8 cellular contexts compared by ENCODE assay signal in the genomic region with DNA sequence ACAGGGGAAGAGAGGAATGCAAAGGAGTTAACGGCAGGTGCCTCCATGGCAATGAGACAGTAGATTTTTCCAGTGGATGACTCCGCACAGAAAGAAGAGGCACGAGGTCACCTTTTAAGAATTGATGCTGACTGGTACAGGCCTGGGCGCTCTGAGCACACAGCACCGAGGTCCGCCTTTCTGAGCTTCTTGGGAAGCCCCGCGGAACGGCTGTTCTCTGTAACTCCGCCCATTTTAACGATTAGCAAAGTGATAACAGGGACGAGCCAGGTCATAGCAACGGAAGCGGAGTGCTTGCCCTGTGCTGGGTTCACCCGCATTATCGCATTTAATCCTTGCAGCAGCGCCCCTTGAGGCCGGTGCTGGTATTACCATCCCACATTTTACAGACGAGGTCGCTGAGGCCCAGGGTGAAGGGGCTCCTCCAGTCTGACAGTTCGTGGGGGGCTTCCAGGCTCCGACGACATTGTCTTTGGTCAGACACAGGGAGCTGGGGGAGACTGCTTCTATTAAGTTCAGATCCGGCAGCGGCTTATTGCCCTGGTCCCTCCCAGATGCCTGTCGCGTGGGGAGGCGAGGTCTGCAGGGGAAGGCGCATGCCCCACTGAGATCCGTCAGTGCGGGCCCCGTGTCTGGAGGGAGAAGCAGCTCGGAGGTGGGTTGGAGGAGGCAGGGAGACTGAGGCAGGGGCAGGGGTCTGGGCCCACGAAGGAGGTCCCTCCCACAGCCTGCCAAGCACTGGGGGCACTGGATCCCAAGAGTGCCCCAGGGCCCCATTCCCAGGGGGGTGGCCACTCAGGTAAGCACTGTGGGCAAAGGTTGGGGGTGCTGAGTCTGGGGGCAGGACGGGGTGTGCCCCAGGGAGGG. TPM values are rescaled to one million over a fixed set of nuclear protein-coding genes. Genes with fewer than 3 reads are reported as not detected.
DNase-seq lines count a peak whose midpoint lies in the region; ATAC-seq lines count a peak whose summit lies in the region.

No MANE protein-coding gene starts in this region.

- intact Hi-C loops in right cardiac atrium (cut with DNase I): loop anchor here in 1 of 4 donors (10.0 kb wide), 1 partner anchor 102 kb away; no protein-coding TSS in a partner anchor

- 26% methylated on average over 35 of the region's 35 CpGs for WGBS in right cardiac atrium

- no peak overlapping the region for H3K27ac ChIP-seq in right cardiac atrium (ENCODE audit: low read length)

- no peaks in the 10 kb centered on the region for H3K27me3 ChIP-seq in right cardiac atrium (ENCODE audit: control insufficient read depth, insufficient read depth)

- peaks cover 10% of the 10 kb centered on the region for H3K27me3 Mint-ChIP-seq in activated naive CD8-positive, alpha-beta T cell treated with anti-CD3 and anti-CD28 coated beads, Interleukin-2, amount 50 U/mL, for 24 hours

- peak; percentile 30 for ATAC-seq in activated naive CD8-positive, alpha-beta T cell treated with anti-CD3 and anti-CD28 coated beads, Interleukin-2, amount 50 U/mL, for 24 hours
- peak; percentile 62 to 65 for ATAC-seq in right cardiac atrium

- H3K9me3 ChIP-seq in right cardiac atrium (ENCODE audit: control insufficient read depth, low read length): no peaks in the 10 kb centered on the region

- peaks cover 31% of the 10 kb centered on the region for H3K4me1 Mint-ChIP-seq in activated naive CD8-positive, alpha-beta T cell treated with anti-CD3 and anti-CD28 coated beads, Interleukin-2, amount 50 U/mL, for 24 hours

- no peaks in the 10 kb centered on the region for H3K4me1 ChIP-seq in right cardiac atrium (ENCODE audit: control insufficient read depth, insufficient read depth, low read length)

- H3K4me3 Mint-ChIP-seq in activated naive CD8-positive, alpha-beta T cell treated with anti-CD3 and anti-CD28 coated beads, Interleukin-2, amount 50 U/mL, for 24 hours: peak overlapping the region; percentile 18

- H3K4me3 ChIP-seq in right cardiac atrium (ENCODE audit: low read length): no peak overlapping the region

- DNase-seq in NCI-H2081 (lab: John Stamatoyannopoulos, UW): peak; percentile 47 to 61
- no peak for DNase-seq in NCI-H2081 treated with DMSO at 0.1 percent for 48 hours (lab: John Stamatoyannopoulos, UW)
- DNase-seq in M059J (ENCODE audit: low read depth): peak; percentile 38
- DNase-seq in T follicular helper cell (ENCODE audit: low read depth): peak; percentile 64
- DNase-seq in activated naive CD8-positive, alpha-beta T cell treated with anti-CD3 and anti-CD28 coated beads, Interleukin-2, amount 50 U/mL, for 24 hours: peak; percentile 88
- peak; percentile 65 to 91 (median 87) for DNase-seq in right cardiac atrium
- DNase-seq in retina: peak; percentile 87
- no peak for DNase-seq in GF-D8 (lab: John Stamatoyannopoulos, UW)

- H3K9me3 Mint-ChIP-seq in activated naive CD8-positive, alpha-beta T cell treated with anti-CD3 and anti-CD28 coated beads, Interleukin-2, amount 50 U/mL, for 24 hours: no peaks in the 10 kb centered on the region

- peak overlapping the region; percentile 49 for H3K27ac Mint-ChIP-seq in activated naive CD8-positive, alpha-beta T cell treated with anti-CD3 and anti-CD28 coated beads, Interleukin-2, amount 50 U/mL, for 24 hours

- no peaks in the 10 kb centered on the region for H3K36me3 Mint-ChIP-seq in activated naive CD8-positive, alpha-beta T cell treated with anti-CD3 and anti-CD28 coated beads, Interleukin-2, amount 50 U/mL, for 24 hours (ENCODE audit: low read depth)

RNA-seq across cellular contexts. Expression of a gene that starts 22.3 kb away (rescaled TPM):
- 0.66 TPM in 1 of 2 replicates, not detected in the other for total RNA-seq in M059J (2014; rRNA removed; shearing (Covaris generic))
- 1 to 10 TPM; 2.3 to 5.1 (median 3.9) TPM for total RNA-seq in right cardiac atrium
- polyA plus RNA-seq in right cardiac atrium: 6.1 TPM

Comparison
In these comparisons a context has a peak if more than half of its experiments do, and no peak if none do; other contexts are left out.
1. DNase-seq: peak in NCI-H2081 (2 of 2), M059J (single experiment), T follicular helper cell (single experiment), activated naive CD8-positive, alpha-beta T cell treated with anti-CD3 and anti-CD28 coated beads, Interleukin-2, amount 50 U/mL, for 24 hours (single experiment), right cardiac atrium (3 of 3) and retina (single experiment); none in NCI-H2081 treated with DMSO at 0.1 percent for 48 hours (single experiment) and GF-D8 (single experiment).